1 cellular context compared by ENCODE assay signal in genomic region chr1:170707959-170708666, GRCh38.
TF ChIP-seq lines count a peak whose summit lies in the region.

No MANE protein-coding gene starts in this region.

TF ChIP-seq in HCT116, 20 proteins besides CTCF, POLR2A, EP300 and RAD21 (continued from another document):
- TF ChIP-seq ATF3 (IDR thresholded peaks at IDR 0.05), result no peak
- peak; percentile 95 for TF ChIP-seq CBX3 (IDR thresholded peaks at IDR 0.05; ENCODE audit: low read depth)
- no peak for TF ChIP-seq EZH2 (IDR thresholded peaks at IDR 0.05)
